In the genomic region with DNA sequence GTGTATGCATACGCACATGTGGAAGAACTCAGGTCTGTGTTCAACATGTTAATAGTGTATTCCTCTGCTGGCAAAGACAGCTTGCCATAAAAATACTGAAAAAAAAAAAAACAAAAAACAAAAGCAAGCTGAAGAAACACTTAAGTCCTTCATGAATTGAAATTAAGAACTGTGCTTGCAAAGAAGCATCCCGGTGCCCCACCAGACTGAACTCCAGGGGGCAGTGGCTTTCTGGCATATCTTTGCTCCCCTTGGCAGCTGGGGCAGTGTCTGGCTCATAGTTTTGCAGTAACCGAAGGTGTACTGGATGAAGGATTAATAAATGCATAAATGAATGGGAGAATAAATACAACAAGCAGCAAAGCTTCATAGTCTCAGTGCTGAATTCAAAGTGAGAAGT, we compare ENCODE assay signal across 1 cellular context.
TF ChIP-seq lines count a peak whose summit lies in the region.

No MANE protein-coding gene starts in this region.

TF ChIP-seq in HCT116, 20 proteins besides CTCF, POLR2A, EP300 and RAD21 (continued from another document):
- TF ChIP-seq, protein P1, sequence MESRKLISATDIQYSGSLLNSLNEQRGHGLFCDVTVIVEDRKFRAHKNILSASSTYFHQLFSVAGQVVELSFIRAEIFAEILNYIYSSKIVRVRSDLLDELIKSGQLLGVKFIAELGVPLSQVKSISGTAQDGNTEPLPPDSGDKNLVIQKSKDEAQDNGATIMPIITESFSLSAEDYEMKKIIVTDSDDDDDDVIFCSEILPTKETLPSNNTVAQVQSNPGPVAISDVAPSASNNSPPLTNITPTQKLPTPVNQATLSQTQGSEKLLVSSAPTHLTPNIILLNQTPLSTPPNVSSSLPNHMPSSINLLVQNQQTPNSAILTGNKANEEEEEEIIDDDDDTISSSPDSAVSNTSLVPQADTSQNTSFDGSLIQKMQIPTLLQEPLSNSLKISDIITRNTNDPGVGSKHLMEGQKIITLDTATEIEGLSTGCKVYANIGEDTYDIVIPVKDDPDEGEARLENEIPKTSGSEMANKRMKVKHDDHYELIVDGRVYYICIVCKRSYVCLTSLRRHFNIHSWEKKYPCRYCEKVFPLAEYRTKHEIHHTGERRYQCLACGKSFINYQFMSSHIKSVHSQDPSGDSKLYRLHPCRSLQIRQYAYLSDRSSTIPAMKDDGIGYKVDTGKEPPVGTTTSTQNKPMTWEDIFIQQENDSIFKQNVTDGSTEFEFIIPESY (IDR thresholded peaks at IDR 0.05; ENCODE audit: extremely low read depth, insufficient replicate concordance, low read length) = no peak
TF ChIP-seq in HCT116: peak in this region for 0.
